In genomic region chr11:109029927-109030326, GRCh38 we compare ENCODE assay signal across 5 cellular contexts.
"Had no signal": no experiment of that assay in that cellular context is flagged by ENCODE, and none has a peak within 500 bp of the region (broad histone marks: within the 10 kb centered on the region; RNA-seq: fewer than 3 reads in every experiment).

No MANE protein-coding gene starts in this region.

- H3K4me2 ChIP-seq: GM23338 had no signal

- H3K4me1 Mint-ChIP-seq: IgD-negative memory B cell had no signal

- H3K27me3 Mint-ChIP-seq: IgD-negative memory B cell had no signal

- H3K4me3 Mint-ChIP-seq: GM23338, H9, IgD-negative memory B cell had no signal

- DNase-seq: H9, HCEC 1CT, KBM-7 had no signal

- H3K27ac Mint-ChIP-seq: GM23338, IgD-negative memory B cell had no signal

- H3K36me3 Mint-ChIP-seq: IgD-negative memory B cell had no signal

- H3K4me3 ChIP-seq: GM23338 had no signal

- ATAC-seq: GM23338 had no signal

- H2AFZ ChIP-seq: GM23338 had no signal
